11 cellular contexts compared by ENCODE assay signal in the genomic region with DNA sequence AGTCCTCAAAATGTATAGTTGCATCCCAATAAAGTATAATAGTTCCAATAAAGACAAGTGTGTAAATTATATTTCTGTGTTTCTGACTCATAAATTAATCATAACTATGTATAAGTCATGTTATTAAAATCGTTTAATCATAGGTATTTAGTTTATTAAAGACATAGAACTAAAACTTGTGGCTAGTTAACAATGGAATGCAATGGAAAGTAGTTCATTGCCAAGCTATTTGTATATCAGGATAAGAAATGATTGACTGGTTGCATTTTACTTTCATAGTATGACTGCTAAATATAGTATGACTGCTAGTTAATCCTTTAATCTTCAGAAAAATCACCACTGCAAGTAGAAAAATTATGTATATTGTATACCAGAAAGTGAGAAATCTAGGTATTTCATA.
"Had no signal": no experiment of that assay in that cellular context is flagged by ENCODE, and none has a peak within 500 bp of the region (broad histone marks: within the 10 kb centered on the region; RNA-seq: fewer than 3 reads in every experiment).

No MANE protein-coding gene starts in this region.

- H3K9me3 ChIP-seq: adrenal gland, stomach had no signal

- H3K4me3 ChIP-seq: adrenal gland, stomach had no signal

- H2AFZ ChIP-seq: parathyroid adenoma had no signal

- H3K9ac ChIP-seq: parathyroid adenoma had no signal

- H3K27ac ChIP-seq: adrenal gland, parathyroid adenoma, stomach had no signal

- ATAC-seq: esophagus mucosa, left lobe of liver had no signal

- DNase-seq: activated CD4-positive, alpha-beta T cell treated with anti-CD3 and anti-CD28 coated beads, Interleukin-2, amount 50 U/mL, for 1 hour; activated naive CD4-positive, alpha-beta T cell treated with anti-CD3 and anti-CD28 coated beads, Interleukin-2, amount 50 U/mL, for 16 hours; activated T-cell treated with anti-CD3 and anti-CD28 coated beads, Interleukin-2, amount 50 U/mL, for 1 hour; adrenal gland; dermis blood vessel endothelial cell; mesendoderm; small intestine; stomach had no signal

- H3K27me3 ChIP-seq: adrenal gland, stomach had no signal

- H3K4me1 ChIP-seq: parathyroid adenoma, stomach had no signal

- H3K79me2 ChIP-seq: parathyroid adenoma had no signal
